In the genomic region with DNA sequence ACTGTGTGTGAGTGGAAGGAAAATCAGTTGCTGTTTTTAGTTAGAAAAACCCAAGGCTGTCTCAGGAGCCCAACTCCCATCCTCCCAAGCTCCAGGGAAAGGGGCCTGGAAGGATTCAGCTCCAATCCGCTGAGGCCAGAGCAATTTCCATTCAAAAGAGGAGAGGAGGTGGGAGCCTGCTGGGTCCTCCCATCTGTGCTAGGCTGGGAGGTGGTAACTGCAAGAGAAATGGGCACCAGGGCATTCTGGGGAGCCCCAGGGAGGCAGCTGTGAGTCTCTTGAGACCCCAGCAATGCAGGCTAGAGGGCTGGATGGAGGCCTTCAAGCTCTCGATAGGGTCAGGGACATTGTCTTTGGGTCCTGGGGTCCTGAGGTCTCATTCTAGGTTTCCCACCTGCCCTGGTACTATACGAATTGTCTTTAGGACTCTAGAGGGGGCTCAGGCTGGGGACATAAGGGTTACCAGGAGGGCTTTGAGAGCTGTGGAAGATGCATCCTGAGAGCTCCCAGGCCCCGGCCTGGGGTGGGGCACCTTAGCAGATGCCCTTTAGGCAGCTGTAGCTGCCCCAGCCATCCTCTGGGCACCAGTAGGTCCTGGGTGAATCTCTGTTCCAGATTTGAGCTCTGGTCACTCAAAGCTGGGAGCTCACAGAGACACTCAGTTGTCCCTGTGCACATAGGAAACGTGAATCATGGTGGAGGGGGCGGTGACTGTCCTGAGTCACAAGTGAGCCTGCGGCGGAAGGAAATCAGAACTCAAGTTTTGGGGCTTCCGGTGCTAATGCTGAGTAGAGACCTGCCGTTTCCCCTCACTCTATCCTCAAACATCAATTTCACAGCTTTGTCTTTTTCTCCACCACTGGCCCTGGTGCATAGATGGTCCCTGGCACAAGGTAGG, we compare ENCODE assay signal across 18 cellular contexts. TPM values are rescaled to one million over a fixed set of nuclear protein-coding genes. Genes with fewer than 3 reads are reported as not detected.
A peak's percentile ranks its signal among the peaks of the same experiment; 100 is the strongest.
DNase-seq lines count a peak whose midpoint lies in the region; ATAC-seq and TF ChIP-seq lines count a peak whose summit lies in the region.
"Had no signal": no experiment of that assay in that cellular context is flagged by ENCODE, and none has a peak within 500 bp of the region (broad histone marks: within the 10 kb centered on the region; RNA-seq: fewer than 3 reads in every experiment).

No MANE protein-coding gene starts in this region.

- H3K36me3 Mint-ChIP-seq in HFFc6 (ENCODE audit: low read depth): no peaks in the 10 kb centered on the region
- no peaks in the 10 kb centered on the region for H3K36me3 Mint-ChIP-seq in activated naive CD4-positive, alpha-beta T cell treated with anti-CD3 and anti-CD28 coated beads, Interleukin-2, amount 10 ng/mL, durations not matched to agents 7 days and 5 days

- no peak overlapping the region for H3K4me3 ChIP-seq in sigmoid colon
- H3K4me3 ChIP-seq: BLaER1, colonic mucosa, hepatocyte had no signal

- peak; percentile 46 for DNase-seq in EH (ENCODE audit: low read depth)
- peak; percentile 12 for DNase-seq in HFFc6
- DNase-seq in dermis microvascular lymphatic vessel endothelial cell (ENCODE audit: low read depth in 2 of 2): peak; percentile 14 to 55
- DNase-seq in sigmoid colon: peak; percentile 71
- DNase-seq in NCI-H1417 (lab: John Stamatoyannopoulos, UW): no peak
- DNase-seq in activated naive CD4-positive, alpha-beta T cell treated with anti-CD3 and anti-CD28 coated beads, Interleukin-2, amount 10 ng/mL, durations not matched to agents 7 days and 5 days: no peak
- DNase-seq: activated CD4-positive, alpha-beta T cell treated with anti-CD3 and anti-CD28 coated beads, Interleukin-2, amount 50 U/mL, for 4 hours; colonic mucosa; DMS153; NCI-H187; SK-N-SH; stimulated activated naive CD8-positive, alpha-beta T cell treated with anti-CD3 and anti-CD28 coated beads, Interleukin-15, amount 100 ng/mL, for 72 hours had no signal

- TF ChIP-seq POLR2A in sigmoid colon (IDR thresholded peaks at IDR 0.05): no peak

- H3K4me1 ChIP-seq in sigmoid colon: no peaks in the 10 kb centered on the region
- H3K4me1 ChIP-seq: BLaER1, colonic mucosa, parathyroid adenoma had no signal

- no peaks in the 10 kb centered on the region for H3K27me3 ChIP-seq in sigmoid colon
- H3K27me3 ChIP-seq: BLaER1, colonic mucosa, hepatocyte had no signal

- no peaks in the 10 kb centered on the region for H3K9me3 ChIP-seq in sigmoid colon
- H3K9me3 ChIP-seq: BLaER1, colonic mucosa, SK-N-SH had no signal

- peaks cover 6% of the 10 kb centered on the region for H3K4me1 Mint-ChIP-seq in HFFc6 (ENCODE audit: low read depth)
- no peaks in the 10 kb centered on the region for H3K4me1 Mint-ChIP-seq in activated naive CD4-positive, alpha-beta T cell treated with anti-CD3 and anti-CD28 coated beads, Interleukin-2, amount 10 ng/mL, durations not matched to agents 7 days and 5 days
- H3K4me1 Mint-ChIP-seq: stimulated activated naive CD8-positive, alpha-beta T cell treated with anti-CD3 and anti-CD28 coated beads, Interleukin-15, amount 100 ng/mL, for 72 hours had no signal

- intact Hi-C loops in sigmoid colon (cut with DNase I): no loop called here

- CTCF ChIA-PET in activated naive CD4-positive, alpha-beta T cell treated with anti-CD3 and anti-CD28 coated beads, Interleukin-2, amount 10 ng/mL, durations not matched to agents 7 days and 5 days (lab: Charles Lee): no interaction called here

- WGBS in sigmoid colon, 2 donors: 78 to 79% methylated on average over 10 of the region's 10 CpGs

- no peak overlapping the region for H3K4me3 Mint-ChIP-seq in HFFc6
- H3K4me3 Mint-ChIP-seq in activated naive CD4-positive, alpha-beta T cell treated with anti-CD3 and anti-CD28 coated beads, Interleukin-2, amount 10 ng/mL, durations not matched to agents 7 days and 5 days: no peak overlapping the region
- H3K4me3 Mint-ChIP-seq: stimulated activated naive CD8-positive, alpha-beta T cell treated with anti-CD3 and anti-CD28 coated beads, Interleukin-15, amount 100 ng/mL, for 72 hours had no signal

- TF ChIP-seq CTCF in HFFc6 (IDR thresholded peaks at IDR 0.05) (no peak), sigmoid colon (IDR thresholded peaks at IDR 0.05) (no peak)

- H3K36me3 ChIP-seq in sigmoid colon: no peaks in the 10 kb centered on the region
- H3K36me3 ChIP-seq: BLaER1, colonic mucosa had no signal

- no peak overlapping the region for H3K27ac Mint-ChIP-seq in HFFc6
- H3K27ac Mint-ChIP-seq in activated naive CD4-positive, alpha-beta T cell treated with anti-CD3 and anti-CD28 coated beads, Interleukin-2, amount 10 ng/mL, durations not matched to agents 7 days and 5 days: no peak overlapping the region
- H3K27ac Mint-ChIP-seq: activated T-helper 2 cell treated with anti-CD3 and anti-CD28 coated beads, Interferon-gamma antibody, Interleukin-2, Interleukin-4, amounts not matched to agents 10 μg/mL and 5 μg/mL and 100 μg/mL, durations not matched to agents 14 hours and 24 hours and 36 hours; stimulated activated naive CD8-positive, alpha-beta T cell treated with anti-CD3 and anti-CD28 coated beads, Interleukin-15, amount 100 ng/mL, for 72 hours had no signal

- peak overlapping the region in 3 of 4 donors; percentile 8 to 53 (median 28) for H3K27ac ChIP-seq in sigmoid colon
- H3K27ac ChIP-seq: BLaER1, colonic mucosa, hepatocyte, parathyroid adenoma had no signal

- peaks cover 15% of the 10 kb centered on the region for H3K27me3 Mint-ChIP-seq in HFFc6 (ENCODE audit: insufficient read depth)
- peaks cover 11% of the 10 kb centered on the region for H3K27me3 Mint-ChIP-seq in activated naive CD4-positive, alpha-beta T cell treated with anti-CD3 and anti-CD28 coated beads, Interleukin-2, amount 10 ng/mL, durations not matched to agents 7 days and 5 days

- no peaks in the 10 kb centered on the region; the same call in 1 of the 2 replicates for H3K9me3 Mint-ChIP-seq in HFFc6
- H3K9me3 Mint-ChIP-seq in activated naive CD4-positive, alpha-beta T cell treated with anti-CD3 and anti-CD28 coated beads, Interleukin-2, amount 10 ng/mL, durations not matched to agents 7 days and 5 days: no peaks in the 10 kb centered on the region
- H3K9me3 Mint-ChIP-seq: activated T-helper 2 cell treated with anti-CD3 and anti-CD28 coated beads, Interferon-gamma antibody, Interleukin-2, Interleukin-4, amounts not matched to agents 10 μg/mL and 5 μg/mL and 100 μg/mL, durations not matched to agents 14 hours and 24 hours and 36 hours; stimulated activated naive CD8-positive, alpha-beta T cell treated with anti-CD3 and anti-CD28 coated beads, Interleukin-15, amount 100 ng/mL, for 72 hours had no signal

- no peak for ATAC-seq in SK-N-SH treated with all-trans-retinoic acid at 6 μM for 48 hours
- ATAC-seq: stimulated activated naive CD8-positive, alpha-beta T cell treated with anti-CD3 and anti-CD28 coated beads, Interleukin-15, amount 100 ng/mL, for 72 hours had no signal

- no peak for TF ChIP-seq EP300 in sigmoid colon (IDR thresholded peaks at IDR 0.05)

TF ChIP-seq in SK-N-SH treated with all-trans-retinoic acid at 6 μM for 48 hours, 23 proteins besides CTCF, POLR2A, EP300 and RAD21:
- TF ChIP-seq BACH2 (CRISPR knock-in tag; IDR thresholded peaks at IDR 0.05; ENCODE audit: borderline replicate concordance): no peak

RNA-seq across cellular contexts. Expression of a gene that starts 21.6 kb away (rescaled TPM):
- under 1 TPM in 1 of 6 experiments, not detected in 5; 0.03 TPM for total RNA-seq in HFFc6 (2021; fragmentation: NEBNext Ultra II Directional; extraction: Animal tissue kit (Norgen Biotek cat#: 25700))
- total RNA-seq in dermis microvascular lymphatic vessel endothelial cell (under 0.01 TPM in 2 replicates), sigmoid colon (10 to 100 TPM; 17.6 to 35.7 (median 21.4) TPM)
- polyA plus RNA-seq in sigmoid colon: 1 to 10 TPM in 1 of 3 donors, under 1 TPM in 1, not detected in 1; 0.60 to 2.1 TPM
- total RNA-seq: activated T-helper 2 cell treated with anti-CD3 and anti-CD28 coated beads, Interferon-gamma antibody, Interleukin-2, Interleukin-4, amounts not matched to agents 10 μg/mL and 5 μg/mL and 100 μg/mL, durations not matched to agents 14 hours and 24 hours and 36 hours; NCI-H460 had no signal
- polyA plus RNA-seq: hepatocyte had no signal

Comparison
In these comparisons a context has a peak if more than half of its experiments do, and no peak if none do; other contexts are left out.
1. DNase-seq: peak in EH (single experiment), HFFc6 (single experiment), dermis microvascular lymphatic vessel endothelial cell (2 of 2) and sigmoid colon (single experiment); none in NCI-H1417 (0 of 3) and activated naive CD4-positive, alpha-beta T cell treated with anti-CD3 and anti-CD28 coated beads, Interleukin-2, amount 10 ng/mL, durations not matched to agents 7 days and 5 days (single experiment).
2. RNA of a gene that starts 21.6 kb away (total RNA-seq): 17.6 to 35.7 TPM in sigmoid colon; 0.03 TPM in HFFc6 and under 0.01 TPM in dermis microvascular lymphatic vessel endothelial cell; every median in the first group is over 10 times any median in the second.